ENCODE assay signal across 13 cellular contexts in the genomic region with DNA sequence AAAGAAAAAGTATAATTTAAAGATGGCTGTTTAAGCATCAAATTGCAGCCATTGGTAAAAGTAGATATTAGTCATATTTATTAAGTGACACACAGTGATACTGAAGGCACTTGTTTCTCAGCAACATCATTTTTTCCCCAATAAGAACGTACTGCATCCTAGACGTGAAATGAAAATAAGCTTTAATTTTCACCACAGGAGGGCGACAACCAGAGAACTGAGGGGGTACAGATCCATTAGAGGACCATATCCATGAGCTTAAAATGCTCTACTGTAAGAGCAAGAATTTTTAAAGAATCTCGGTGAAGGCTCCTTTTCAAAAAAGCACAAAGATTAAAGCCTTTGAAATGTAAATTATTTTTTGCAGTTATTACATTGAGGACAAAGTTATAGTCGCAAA. TPM values are rescaled to one million over a fixed set of nuclear protein-coding genes. Genes with fewer than 3 reads are reported as not detected.
A peak's percentile ranks its signal among the peaks of the same experiment; 100 is the strongest.
DNase-seq lines count a peak whose midpoint lies in the region; ATAC-seq and TF ChIP-seq lines count a peak whose summit lies in the region.
"Had no signal": no experiment of that assay in that cellular context is flagged by ENCODE, and none has a peak within 500 bp of the region (broad histone marks: within the 10 kb centered on the region; RNA-seq: fewer than 3 reads in every experiment).

No MANE protein-coding gene starts in this region.

- peaks cover 4 to 6% of the 10 kb centered on the region in 2 donors for H3K27me3 Mint-ChIP-seq in effector memory CD8-positive, alpha-beta T cell

- no peak overlapping the region for H3K4me3 Mint-ChIP-seq in effector memory CD8-positive, alpha-beta T cell
- H3K4me3 Mint-ChIP-seq: CD4-positive, CD25-positive, alpha-beta regulatory T cell had no signal

- H3K9me3 Mint-ChIP-seq in effector memory CD8-positive, alpha-beta T cell: no peaks in the 10 kb centered on the region

- no peak overlapping the region for H3K27ac ChIP-seq in Panc1 (ENCODE audit: low read length)

- no peaks in the 10 kb centered on the region for H3K36me3 ChIP-seq in Panc1 (ENCODE audit: control insufficient read depth, insufficient read depth, low read length)

- DNase-seq in AG08395 (ENCODE audit: low spot score): peak; percentile 3
- DNase-seq in Panc1 (ENCODE audit: low read depth, low spot score): no peak
- peak; percentile 8 for DNase-seq in germinal center (ENCODE audit: low spot score)
- DNase-seq in SW480 (ENCODE audit: low spot score): no peak
- no peak for DNase-seq in NCI-H1092 (lab: John Stamatoyannopoulos, UW)
- DNase-seq in effector memory CD8-positive, alpha-beta T cell: no peak
- DNase-seq: NCI-H1930; stimulated activated CD4-positive, alpha-beta T cell treated with anti-CD3 and anti-CD28 coated beads, Interleukin-15, amount 100 ng/mL, for 24 hours; stimulated activated naive CD4-positive, alpha-beta T cell treated with Interleukin-2 at 50 U/mL for 16 hours had no signal

- CTCF ChIA-PET in Panc1 (lab: Charles Lee): interaction anchor here (0.6 kb wide), 1 partner anchor 20 kb away, joined by 3 read pairs; no protein-coding TSS in a partner anchor

- no peaks in the 10 kb centered on the region for H3K27me3 ChIP-seq in Panc1 (ENCODE audit: control insufficient read depth, insufficient read depth, low read length)

- ATAC-seq in GM19043 (IDR thresholded peaks at IDR 0.05; ENCODE audit: low read depth, unreplicated experiment) (peak; percentile 61), Panc1 (no peak), GM21447 (IDR thresholded peaks at IDR 0.05; ENCODE audit: unreplicated experiment) (no peak)
- ATAC-seq in effector memory CD8-positive, alpha-beta T cell (replicated peaks): no peak

- no peak overlapping the region for H3K4me3 ChIP-seq in Panc1 (ENCODE audit: low read depth in 2 of 2, low read length in 2 of 2)

- in situ Hi-C loops in Panc1 (cut with HindIII; ENCODE audit: low pct_unique_long_range_greater_than_20kb, low sequenced_read_pairs): no loop called here

- peak; percentile 57; the same call in 1 of the 2 replicates for TF ChIP-seq CTCF in Panc1 (IDR thresholded peaks at IDR 0.05)

- H3K4me1 ChIP-seq in Panc1 (ENCODE audit: control insufficient read depth, insufficient read depth, low read length): no peaks in the 10 kb centered on the region

- BruUV-seq in Panc1 (replicated peaks; lab: Mats Ljungman, UMichigan): no TSS peak

- no peaks in the 10 kb centered on the region for H3K9me3 ChIP-seq in Panc1 (ENCODE audit: control insufficient read depth, insufficient read depth, low read depth, low read length)

- H3K4me1 Mint-ChIP-seq in effector memory CD8-positive, alpha-beta T cell (ENCODE audit: low read depth in 2 of 2): no peaks in the 10 kb centered on the region

- POLR2A ChIA-PET in Panc1 (lab: Charles Lee): no interaction called here

- H3K27ac Mint-ChIP-seq in effector memory CD8-positive, alpha-beta T cell: no peak overlapping the region
- H3K27ac Mint-ChIP-seq: activated T-helper 2 cell treated with anti-CD3 and anti-CD28 coated beads, Interferon-gamma antibody, Interleukin-2, Interleukin-4, amounts not matched to agents 10 μg/mL and 5 μg/mL and 100 μg/mL, durations not matched to agents 14 hours and 24 hours and 36 hours; CD4-positive, CD25-positive, alpha-beta regulatory T cell had no signal

- no peaks in the 10 kb centered on the region for H3K36me3 Mint-ChIP-seq in effector memory CD8-positive, alpha-beta T cell (ENCODE audit: insufficient read depth)
- H3K36me3 Mint-ChIP-seq: CD4-positive, CD25-positive, alpha-beta regulatory T cell had no signal

- intact Hi-C loops in Panc1 (cut with micrococcal nuclease; ENCODE audit: unreplicated experiment): no loop called here

RNA-seq across cellular contexts. Expression of a gene that starts 33.4 kb away (rescaled TPM):
- 16.1 TPM for total RNA-seq in Panc1 (2021; ENCODE audit: unreplicated experiment)
- 16.5 TPM for polyA plus RNA-seq in Panc1 (2012; ENCODE audit: insufficient read length)

RNA-seq across cellular contexts. Expression of a gene that starts 53.0 kb away (rescaled TPM):
- total RNA-seq in Panc1 (2021; ENCODE audit: unreplicated experiment): not detected
- polyA plus RNA-seq in Panc1 (2012; ENCODE audit: insufficient read length): not detected
- total RNA-seq: activated T-helper 2 cell treated with anti-CD3 and anti-CD28 coated beads, Interferon-gamma antibody, Interleukin-2, Interleukin-4, amounts not matched to agents 10 μg/mL and 5 μg/mL and 100 μg/mL, durations not matched to agents 14 hours and 24 hours and 36 hours; CD4-positive, CD25-positive, alpha-beta regulatory T cell had no signal
- polyA plus RNA-seq: CD4-positive, CD25-positive, alpha-beta regulatory T cell had no signal

Comparison
In these comparisons a context has a peak if more than half of its experiments do, and no peak if none do; other contexts are left out.
1. DNase-seq: peak in AG08395 (single experiment) and germinal center (single experiment); none in Panc1 (single experiment), SW480 (single experiment), NCI-H1092 (single experiment) and effector memory CD8-positive, alpha-beta T cell (0 of 3).